ENCODE assay signal across 8 cellular contexts in the genomic region with DNA sequence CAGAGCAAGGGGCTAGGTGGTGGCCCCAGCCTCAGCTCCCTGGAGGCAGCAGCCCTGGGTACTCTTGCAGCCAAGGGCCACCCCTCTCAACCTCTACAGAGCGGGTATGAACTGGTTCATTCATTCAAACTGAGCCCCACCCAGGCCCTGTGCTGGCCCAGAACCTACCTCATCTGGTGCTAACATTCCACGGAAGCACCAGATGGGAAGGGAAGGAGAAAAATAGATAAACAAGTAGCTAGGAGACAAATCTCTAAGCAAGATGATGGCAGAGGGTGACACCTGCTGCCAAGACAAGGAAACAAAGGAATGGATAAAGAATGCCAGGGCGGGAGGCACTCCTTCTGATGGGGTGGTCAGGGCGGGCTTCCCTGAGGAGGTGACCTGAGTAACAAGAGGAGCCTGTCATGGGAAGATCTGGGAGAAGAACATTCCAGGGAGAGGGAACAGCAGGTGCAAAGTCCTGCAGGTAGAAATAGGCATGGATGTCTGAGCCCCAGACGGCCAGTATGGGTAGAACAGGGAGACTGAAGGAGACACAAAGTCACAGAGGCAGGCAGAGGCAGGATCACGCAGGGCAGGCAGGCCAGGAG. TPM values are rescaled to one million over a fixed set of nuclear protein-coding genes. Genes with fewer than 3 reads are reported as not detected.
DNase-seq lines count a peak whose midpoint lies in the region; ATAC-seq and TF ChIP-seq lines count a peak whose summit lies in the region.

No MANE protein-coding gene starts in this region.

- H3K27ac Mint-ChIP-seq in CD4-positive, CD25-positive, alpha-beta regulatory T cell = peak overlapping the region; percentile 94 to 98 (median 95)
- H3K27ac Mint-ChIP-seq in activated naive CD8-positive, alpha-beta T cell treated with anti-CD3 and anti-CD28 coated beads for 36 hours = peak overlapping the region; percentile 88
- H3K27ac Mint-ChIP-seq in memory B cell = peak overlapping the region; percentile 90

- peaks cover 4 to 65% (median 28%) of the 10 kb centered on the region in 4 donors for H3K4me1 Mint-ChIP-seq in CD4-positive, CD25-positive, alpha-beta regulatory T cell
- peaks cover 57% of the 10 kb centered on the region for H3K4me1 Mint-ChIP-seq in activated naive CD8-positive, alpha-beta T cell treated with anti-CD3 and anti-CD28 coated beads for 36 hours
- peaks cover 26% of the 10 kb centered on the region for H3K4me1 Mint-ChIP-seq in memory B cell

- peaks cover 7% of the 10 kb centered on the region for H3K36me3 ChIP-seq in CD4-positive, CD25-positive, alpha-beta regulatory T cell (ENCODE audit: control insufficient read depth, insufficient read depth, low read length)
- peaks cover 0 to 31% of the 10 kb centered on the region in 2 experiments; a peak in 2 of 3 replicates for H3K36me3 ChIP-seq in HEK293 (ENCODE audit: control insufficient read depth in 2 of 2, insufficient read depth in 1 of 2, low read length in 2 of 2)

- no peaks in the 10 kb centered on the region for H3K27me3 ChIP-seq in CD4-positive, CD25-positive, alpha-beta regulatory T cell (ENCODE audit: control insufficient read depth, insufficient read depth, low read length)

- POLR2A ChIA-PET in HEK293 (lab: Yijun Ruan, JAX) = interaction anchor here (0.8 kb wide), 1 partner anchor 11 kb away, joined by 3 read pairs; no protein-coding TSS in a partner anchor

- no peak for ATAC-seq in CD4-positive, CD25-positive, alpha-beta regulatory T cell (ENCODE audit: low read depth in 2 of 2)
- ATAC-seq in memory B cell (ENCODE audit: low read depth) = no peak
- ATAC-seq in HG03139 (IDR thresholded peaks at IDR 0.05; ENCODE audit: unreplicated experiment) = no peak
- no peak for ATAC-seq in GM21723 (IDR thresholded peaks at IDR 0.05; ENCODE audit: unreplicated experiment)
- ATAC-seq in GM21528 (IDR thresholded peaks at IDR 0.05; ENCODE audit: low FRiP score, unreplicated experiment) = no peak

- H3K4me3 ChIP-seq in CD4-positive, CD25-positive, alpha-beta regulatory T cell (ENCODE audit: low read depth, low read length) = no peak overlapping the region
- no peak overlapping the region for H3K4me3 ChIP-seq in HEK293 (ENCODE audit: low read depth, low read length)

- peak overlapping the region; percentile 36 to 91 (median 76) for H3K4me3 Mint-ChIP-seq in CD4-positive, CD25-positive, alpha-beta regulatory T cell
- no peak overlapping the region for H3K4me3 Mint-ChIP-seq in activated naive CD8-positive, alpha-beta T cell treated with anti-CD3 and anti-CD28 coated beads for 36 hours
- H3K4me3 Mint-ChIP-seq in memory B cell = peak overlapping the region; percentile 30

- H3K36me3 Mint-ChIP-seq in CD4-positive, CD25-positive, alpha-beta regulatory T cell = peaks cover 21% of the 10 kb centered on the region
- H3K36me3 Mint-ChIP-seq in activated naive CD8-positive, alpha-beta T cell treated with anti-CD3 and anti-CD28 coated beads for 36 hours = peaks cover 25% of the 10 kb centered on the region
- peaks cover 22% of the 10 kb centered on the region for H3K36me3 Mint-ChIP-seq in memory B cell

- no peaks in the 10 kb centered on the region for H3K27me3 Mint-ChIP-seq in CD4-positive, CD25-positive, alpha-beta regulatory T cell
- no peaks in the 10 kb centered on the region for H3K27me3 Mint-ChIP-seq in activated naive CD8-positive, alpha-beta T cell treated with anti-CD3 and anti-CD28 coated beads for 36 hours
- H3K27me3 Mint-ChIP-seq in memory B cell = no peaks in the 10 kb centered on the region

- TF ChIP-seq CTCF in HEK293 (tag by site-specific recombination; IDR thresholded peaks at IDR 0.05) = peak; percentile 22; the same call in 1 of the 2 replicates

- DNase-seq in CD4-positive, CD25-positive, alpha-beta regulatory T cell = peak in 1 of 3 donors; percentile 39
- no peak for DNase-seq in activated naive CD8-positive, alpha-beta T cell treated with anti-CD3 and anti-CD28 coated beads for 36 hours
- no peak for DNase-seq in memory B cell (ENCODE audit: low spot score in 2 of 2)
- no peak for DNase-seq in activated effector memory CD4-positive, alpha-beta T cell treated with anti-CD3 and anti-CD28 coated beads, Interleukin-2, amount 50 U/mL, for 16 hours

- CTCF ChIA-PET in HEK293 (lab: Yijun Ruan, JAX) = interaction anchor here (0.7 to 1.6 kb wide), 6 partner anchors 9 to 176 kb away, joined by 4 to 9 read pairs (median 6); a partner anchor contains a TSS

- H3K4me1 ChIP-seq in CD4-positive, CD25-positive, alpha-beta regulatory T cell (ENCODE audit: control insufficient read depth, insufficient read depth, low read length, poor library complexity, severe bottlenecking) = peaks cover 61% of the 10 kb centered on the region
- no peaks in the 10 kb centered on the region for H3K4me1 ChIP-seq in HEK293 (ENCODE audit: control insufficient read depth, insufficient read depth, low read length)

- peak overlapping the region; percentile 73 for H3K27ac ChIP-seq in CD4-positive, CD25-positive, alpha-beta regulatory T cell (ENCODE audit: insufficient read depth, low read length, poor library complexity, severe bottlenecking)
- H3K27ac ChIP-seq in HEK293 (ENCODE audit: extremely low read depth, low read depth, low read length) = no peak overlapping the region

- H3K9me3 Mint-ChIP-seq in CD4-positive, CD25-positive, alpha-beta regulatory T cell = no peaks in the 10 kb centered on the region
- H3K9me3 Mint-ChIP-seq in activated naive CD8-positive, alpha-beta T cell treated with anti-CD3 and anti-CD28 coated beads for 36 hours = no peaks in the 10 kb centered on the region
- H3K9me3 Mint-ChIP-seq in memory B cell = no peaks in the 10 kb centered on the region

- no peaks in the 10 kb centered on the region for H3K9me3 ChIP-seq in CD4-positive, CD25-positive, alpha-beta regulatory T cell (ENCODE audit: control insufficient read depth in 2 of 2, low read length in 2 of 2)
- H3K9me3 ChIP-seq in HEK293 (ENCODE audit: control insufficient read depth, insufficient read depth, low read depth, low read length) = no peaks in the 10 kb centered on the region

TF ChIP-seq in HEK293, 187 proteins besides CTCF, POLR2A, EP300 and RAD21:
- TF ChIP-seq ZNF175 (tag by site-specific recombination; IDR thresholded peaks at IDR 0.05) (no peak), ZNF654 (tag by site-specific recombination; IDR thresholded peaks at IDR 0.05; ENCODE audit: low read depth) (peak; percentile 56)

RNA-seq across cellular contexts. Expression of a gene that starts 6.1 kb away (rescaled TPM):
- 31.6 TPM for total RNA-seq in CD4-positive, CD25-positive, alpha-beta regulatory T cell
- polyA plus RNA-seq in CD4-positive, CD25-positive, alpha-beta regulatory T cell = 10 to 100 TPM; 23.1 to 23.8 (median 23.7) TPM
- total RNA-seq in activated naive CD8-positive, alpha-beta T cell treated with anti-CD3 and anti-CD28 coated beads for 36 hours = 10 to 100 TPM; 45.3 to 51.2 TPM

RNA-seq across cellular contexts. Expression of a gene that starts 11.3 kb away (rescaled TPM):
- total RNA-seq in CD4-positive, CD25-positive, alpha-beta regulatory T cell = 136 TPM
- 10 to 100 TPM; 43.7 to 50.5 (median 47.9) TPM for polyA plus RNA-seq in CD4-positive, CD25-positive, alpha-beta regulatory T cell
- total RNA-seq in activated naive CD8-positive, alpha-beta T cell treated with anti-CD3 and anti-CD28 coated beads for 36 hours = 10 to 100 TPM; 44.5 to 45.1 TPM

RNA-seq across cellular contexts. Expression of a gene that starts 19.9 kb away (rescaled TPM):
- 3.3 TPM for total RNA-seq in CD4-positive, CD25-positive, alpha-beta regulatory T cell
- 1 to 10 TPM in 1 of 4 donors, under 1 TPM in 2, not detected in 1; 0.22 to 1.1 (median 0.81) TPM for polyA plus RNA-seq in CD4-positive, CD25-positive, alpha-beta regulatory T cell
- 1 to 10 TPM; 2.3 to 3.2 TPM for total RNA-seq in activated naive CD8-positive, alpha-beta T cell treated with anti-CD3 and anti-CD28 coated beads for 36 hours

RNA-seq across cellular contexts. Expression of a gene that starts 26.9 kb away (rescaled TPM):
- total RNA-seq in CD4-positive, CD25-positive, alpha-beta regulatory T cell = 35.7 TPM
- polyA plus RNA-seq in CD4-positive, CD25-positive, alpha-beta regulatory T cell = 10 to 100 TPM; 27.5 to 30.6 (median 29.7) TPM
- 10 to 100 TPM; 55.4 to 57.6 TPM for total RNA-seq in activated naive CD8-positive, alpha-beta T cell treated with anti-CD3 and anti-CD28 coated beads for 36 hours

RNA-seq across cellular contexts. Expression of a gene that starts 33.2 kb away (rescaled TPM):
- total RNA-seq in CD4-positive, CD25-positive, alpha-beta regulatory T cell = 84.7 TPM
- under 1 TPM; 0.08 to 0.42 (median 0.25) TPM for polyA plus RNA-seq in CD4-positive, CD25-positive, alpha-beta regulatory T cell
- total RNA-seq in activated naive CD8-positive, alpha-beta T cell treated with anti-CD3 and anti-CD28 coated beads for 36 hours = 10 to 100 TPM in 1 of 2 experiments, 1 to 10 TPM in 1; 9.9 to 11.7 TPM
